18 cellular contexts compared by ENCODE assay signal in genomic region chr5:3102531-3102930, GRCh38.
"Had no signal": no experiment of that assay in that cellular context is flagged by ENCODE, and none has a peak within 500 bp of the region (broad histone marks: within the 10 kb centered on the region; RNA-seq: fewer than 3 reads in every experiment).

No MANE protein-coding gene starts in this region.

- H3K9me3 ChIP-seq: body of pancreas, tibial nerve, vagina had no signal

- H3K4me3 ChIP-seq: body of pancreas, tibial nerve, vagina had no signal

- H3K27ac ChIP-seq: body of pancreas, parathyroid adenoma, tibial nerve, vagina, VCaP had no signal

- H3K9ac ChIP-seq: parathyroid adenoma had no signal

- H3K4me1 ChIP-seq: body of pancreas, parathyroid adenoma, tibial nerve, vagina had no signal

- DNase-seq: activated CD4-positive, alpha-beta T cell treated with anti-CD3 and anti-CD28 coated beads, Interleukin-2, amount 50 U/mL, for 1 hour; activated CD4-positive, CD25-positive, alpha-beta regulatory T cell treated with anti-CD3 and anti-CD28 coated beads, Interleukin-2, amount 50 U/mL, for 72 hours; activated CD8-positive, alpha-beta T cell treated with anti-CD3 and anti-CD28 coated beads, Interleukin-2, amount 10 ng/mL, durations not matched to agents 7 days and 5 days; activated gamma-delta T cell treated with Interleukin-2 at 50 U/mL for 16 hours; anterior cingulate cortex; body of pancreas; effector CD4-positive, alpha-beta T cell; erythroblast; foreskin fibroblast; left ventricle myocardium superior; mammary epithelial cell; nucleus accumbens; stimulated activated CD4-positive, alpha-beta T cell treated with anti-CD3 and anti-CD28 coated beads, Interleukin-1b, Interleukin-23, amount 100 ng/mL, for 48 hours; stimulated activated naive CD8-positive, alpha-beta T cell treated with anti-CD3 and anti-CD28 coated beads, Interleukin-15, amount 100 ng/mL, for 72 hours had no signal

- H3K27me3 ChIP-seq: body of pancreas, vagina had no signal

- H2AFZ ChIP-seq: parathyroid adenoma had no signal

- H3K36me3 ChIP-seq: tibial nerve, vagina had no signal
